Comparison of ENCODE assay signal across 13 cellular contexts in the genomic region with DNA sequence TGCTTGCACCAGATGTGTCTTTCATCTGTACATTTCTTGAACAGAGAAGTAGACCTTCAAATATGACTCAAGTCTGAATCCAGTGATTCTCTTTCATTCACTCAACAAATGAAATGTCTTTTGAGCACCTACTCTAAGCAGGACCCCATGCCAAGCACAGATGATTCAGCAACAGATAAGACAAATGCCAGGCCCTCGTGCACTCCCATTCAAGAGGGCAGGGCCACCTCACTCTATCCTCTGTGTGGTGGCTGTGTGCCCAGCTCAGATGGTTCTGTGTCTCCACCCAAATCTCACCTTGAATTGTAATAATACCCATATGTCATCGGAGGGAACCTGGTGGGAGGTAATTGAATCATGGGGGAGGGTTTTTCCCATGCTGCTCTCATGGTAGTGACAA.
DNase-seq lines count a peak whose midpoint lies in the region; ATAC-seq and TF ChIP-seq lines count a peak whose summit lies in the region.
"Had no signal": no experiment of that assay in that cellular context is flagged by ENCODE, and none has a peak within 500 bp of the region (broad histone marks: within the 10 kb centered on the region; RNA-seq: fewer than 3 reads in every experiment).

No MANE protein-coding gene starts in this region.

- H4K20me1 ChIP-seq in BLaER1 (no peaks in the 10 kb centered on the region), osteoblast (ENCODE audit: insufficient read depth, low read length) (no peaks in the 10 kb centered on the region)

- H3K27ac ChIP-seq in BLaER1 (no peak overlapping the region), osteoblast (ENCODE audit: low read depth, low read length) (no peak overlapping the region), WERI-Rb-1 (no peak overlapping the region)
- H3K27ac ChIP-seq: ovary had no signal

- no peak overlapping the region for H3K9ac ChIP-seq in BLaER1

- H3K79me2 ChIP-seq in osteoblast (ENCODE audit: insufficient read depth, low read length): no peaks in the 10 kb centered on the region

- peak; percentile 77 for DNase-seq in A172 (ENCODE audit: low spot score)
- DNase-seq in NCI-H2171 (lab: John Stamatoyannopoulos, UW): peak; percentile 37
- DNase-seq in osteoblast (ENCODE audit: insufficient read length, low spot score, missing footprints): no peak
- DNase-seq in dedifferentiated amniotic fluid mesenchymal stem cell (ENCODE audit: extremely low spot score): no peak
- DNase-seq in WERI-Rb-1: no peak
- DNase-seq: C1 segment of cervical spinal cord, DMS79 treated with DMSO at 0.1 percent for 48 hours, left cardiac atrium, NCI-H2081 treated with DMSO at 0.1 percent for 48 hours, ovary, SIG-M5 had no signal

- H3K4me2 ChIP-seq in BLaER1: 0 out of 2 replicates have a peak overlapping the region, but pooled peaks have one; percentile 14
- no peak overlapping the region for H3K4me2 ChIP-seq in osteoblast (ENCODE audit: insufficient read depth, low read length)

- H3K4me3 ChIP-seq in BLaER1 (no peak overlapping the region), osteoblast (ENCODE audit: insufficient read depth, low read length) (no peak overlapping the region), WERI-Rb-1 (ENCODE audit: low read depth, low read length) (no peak overlapping the region)
- H3K4me3 ChIP-seq: ovary had no signal

- no peaks in the 10 kb centered on the region for H3K36me3 ChIP-seq in BLaER1
- H3K36me3 ChIP-seq in osteoblast (ENCODE audit: insufficient read depth, low read length): no peaks in the 10 kb centered on the region
- no peaks in the 10 kb centered on the region; the same call in 1 of the 2 replicates for H3K36me3 ChIP-seq in WERI-Rb-1
- H3K36me3 ChIP-seq: ovary had no signal

- 0 out of 2 replicates have a peak, but pooled peaks cover 4% of the 10 kb centered on the region for H3K9me3 ChIP-seq in BLaER1
- H3K9me3 ChIP-seq in osteoblast (ENCODE audit: low read depth, low read length): no peaks in the 10 kb centered on the region
- no peaks in the 10 kb centered on the region for H3K9me3 ChIP-seq in WERI-Rb-1 (ENCODE audit: severe bottlenecking)
- H3K9me3 ChIP-seq: ovary had no signal

- H3K4me1 ChIP-seq in BLaER1 (peaks cover 39% of the 10 kb centered on the region), osteoblast (ENCODE audit: insufficient read depth, low read length) (no peaks in the 10 kb centered on the region)

- TF ChIP-seq CTCF in osteoblast (IDR thresholded peaks at IDR 0.05; ENCODE audit: extremely low read depth, low read depth, low read length) (no peak), WERI-Rb-1 (IDR thresholded peaks at IDR 0.05; ENCODE audit: low read depth, low read length) (no peak)

- peak; percentile 17 for ATAC-seq in esophagus mucosa
- ATAC-seq: left cardiac atrium had no signal

- no peak overlapping the region for H2AFZ ChIP-seq in osteoblast (ENCODE audit: low read length)

- H3K27me3 ChIP-seq in BLaER1: no peaks in the 10 kb centered on the region
- peaks cover 7% of the 10 kb centered on the region for H3K27me3 ChIP-seq in osteoblast (ENCODE audit: insufficient read depth, low read length)
- H3K27me3 ChIP-seq in WERI-Rb-1 (ENCODE audit: insufficient read depth, low read depth, severe bottlenecking): no peaks in the 10 kb centered on the region
- H3K27me3 ChIP-seq: ovary had no signal

Comparison
In these comparisons a context has a peak if more than half of its experiments do, and no peak if none do; other contexts are left out.
1. DNase-seq: peak in A172 (single experiment) and NCI-H2171 (single experiment); none in osteoblast (single experiment), dedifferentiated amniotic fluid mesenchymal stem cell (single experiment) and WERI-Rb-1 (single experiment).